20 cellular contexts compared by ENCODE assay signal in the genomic region with DNA sequence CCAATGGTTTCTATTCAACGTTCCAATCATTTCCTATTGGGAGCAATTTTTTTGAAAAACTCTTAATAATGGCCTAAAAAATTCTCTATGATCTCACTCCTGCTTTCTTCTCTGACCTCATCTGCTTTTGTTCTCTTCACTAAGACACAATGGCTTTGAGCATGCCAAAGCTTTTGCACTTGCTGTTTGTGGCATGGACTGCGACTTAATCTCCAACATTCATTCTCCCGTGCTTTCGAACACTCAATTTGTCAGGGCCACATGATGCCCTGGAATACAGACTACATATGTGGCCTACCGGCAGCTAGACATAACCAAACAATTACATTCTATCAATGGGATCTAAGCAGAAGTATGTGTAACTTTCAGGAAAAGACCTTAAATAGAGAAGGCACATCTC.
"Had no signal": no experiment of that assay in that cellular context is flagged by ENCODE, and none has a peak within 500 bp of the region (broad histone marks: within the 10 kb centered on the region; RNA-seq: fewer than 3 reads in every experiment).

No MANE protein-coding gene starts in this region.

- H3K9me3 Mint-ChIP-seq: mesothelial cell of epicardium had no signal

- H3K27ac ChIP-seq: ascending aorta, breast epithelium, left lung, parathyroid adenoma, sigmoid colon, upper lobe of left lung, WERI-Rb-1 had no signal

- H3K27me3 Mint-ChIP-seq: central memory CD8-positive, alpha-beta T cell; effector memory CD8-positive, alpha-beta T cell had no signal

- DNase-seq: activated CD4-positive, alpha-beta T cell treated with anti-CD3 and anti-CD28 coated beads for 1 hour; activated CD4-positive, alpha-beta T cell treated with anti-CD3 and anti-CD28 coated beads, Interleukin-2, amount 50 U/mL, for 1 hour; activated CD8-positive, alpha-beta T cell treated with anti-CD3 and anti-CD28 coated beads, Interleukin-2, amount 10 ng/mL, durations not matched to agents 7 days and 5 days; dorsolateral prefrontal cortex; effector memory CD8-positive, alpha-beta T cell; left lung; natural killer cell; sigmoid colon; stimulated activated CD4-positive, alpha-beta T cell treated with anti-CD3 and anti-CD28 coated beads, Interleukin-4, amount 100 ng/mL, for 1 hour; stimulated activated naive CD4-positive, alpha-beta T cell; upper lobe of left lung; WERI-Rb-1 had no signal

- H3K4me1 Mint-ChIP-seq: central memory CD8-positive, alpha-beta T cell; natural killer cell had no signal

- H3K36me3 Mint-ChIP-seq: activated naive CD4-positive, alpha-beta T cell treated with anti-CD3 and anti-CD28 coated beads, Interleukin-2, amount 50 U/mL, for 72 hours; mesothelial cell of epicardium; natural killer cell had no signal

- H3K4me3 Mint-ChIP-seq: activated CD8-positive, alpha-beta T cell treated with anti-CD3 and anti-CD28 coated beads, Interleukin-2, amount 10 ng/mL, durations not matched to agents 7 days and 5 days; central memory CD8-positive, alpha-beta T cell; effector memory CD8-positive, alpha-beta T cell; mesothelial cell of epicardium; natural killer cell had no signal

- H3K27ac Mint-ChIP-seq: activated CD8-positive, alpha-beta T cell treated with anti-CD3 and anti-CD28 coated beads, Interleukin-2, amount 10 ng/mL, durations not matched to agents 7 days and 5 days; activated naive CD4-positive, alpha-beta T cell treated with anti-CD3 and anti-CD28 coated beads, Interleukin-2, amount 50 U/mL, for 72 hours; effector memory CD8-positive, alpha-beta T cell; mesothelial cell of epicardium; natural killer cell had no signal

- FAIRE-seq: colon had no signal

- ATAC-seq: activated CD8-positive, alpha-beta T cell treated with anti-CD3 and anti-CD28 coated beads, Interleukin-2, amount 10 ng/mL, durations not matched to agents 7 days and 5 days; activated naive CD4-positive, alpha-beta T cell treated with anti-CD3 and anti-CD28 coated beads, Interleukin-2, amount 50 U/mL, for 72 hours; effector memory CD8-positive, alpha-beta T cell; left lung; natural killer cell; SK-N-SH treated with all-trans-retinoic acid at 6 μM for 48 hours had no signal
